In the genomic region with DNA sequence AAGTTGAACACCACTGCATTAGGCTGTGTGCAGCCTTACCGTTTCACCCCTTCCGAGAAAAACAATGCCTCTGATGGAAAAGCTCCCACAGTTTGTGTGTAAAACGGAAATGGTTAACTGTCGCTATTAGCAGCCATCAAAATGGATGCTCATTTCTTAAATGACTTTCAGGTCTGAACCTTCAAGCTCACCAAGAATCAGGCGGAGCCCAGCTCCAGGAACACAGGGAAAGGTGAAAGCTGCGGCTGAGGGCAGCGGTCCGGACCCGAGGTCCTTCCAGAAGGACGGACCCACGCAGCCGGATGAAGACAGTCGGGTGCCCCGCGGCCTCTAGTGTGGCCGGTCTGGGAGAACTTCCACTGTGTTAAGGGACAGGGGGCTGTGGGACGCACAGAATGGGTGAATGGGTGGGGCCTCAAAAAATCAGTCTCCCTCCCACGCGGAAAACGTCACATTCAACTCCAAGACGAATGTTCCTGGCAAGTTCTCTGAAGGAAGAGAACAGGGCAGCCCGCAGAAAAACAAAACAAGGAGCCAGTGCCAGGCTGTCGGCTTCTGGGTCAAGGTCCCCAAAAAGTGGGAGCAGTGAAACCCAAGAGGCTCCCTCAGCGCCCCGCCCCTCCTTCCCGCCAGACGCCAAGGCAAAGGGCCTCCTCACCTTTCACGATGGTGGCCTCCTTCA, we compare ENCODE assay signal across 8 cellular contexts. TPM values are rescaled to one million over a fixed set of nuclear protein-coding genes. Genes with fewer than 3 reads are reported as not detected.
DNase-seq lines count a peak whose midpoint lies in the region; ATAC-seq, FAIRE-seq and TF ChIP-seq lines count a peak whose summit lies in the region.

No MANE protein-coding gene starts in this region.

- TF ChIP-seq CTCF in astrocyte (IDR thresholded peaks at IDR 0.05; ENCODE audit: insufficient read depth, low read depth, low read length) = no peak
- TF ChIP-seq CTCF in GM10248 (IDR thresholded peaks at IDR 0.05; ENCODE audit: control extremely low read depth, extremely low read depth, low read depth, missing control alignments) = no peak

- H3K36me3 Mint-ChIP-seq in astrocyte (ENCODE audit: low read depth, unreplicated experiment) = peaks cover 4% of the 10 kb centered on the region

- no peak for ATAC-seq in HG02678 (IDR thresholded peaks at IDR 0.05; ENCODE audit: unreplicated experiment)
- ATAC-seq in GM21619 (IDR thresholded peaks at IDR 0.05; ENCODE audit: unreplicated experiment) = no peak

- H3K36me3 ChIP-seq in astrocyte (ENCODE audit: insufficient read depth, low read length) = no peaks in the 10 kb centered on the region

- H3K27me3 Mint-ChIP-seq in astrocyte (ENCODE audit: low read depth, unreplicated experiment) = no peaks in the 10 kb centered on the region

- peaks cover 42% of the 10 kb centered on the region for H4K20me1 ChIP-seq in astrocyte (ENCODE audit: insufficient read depth, low read length)

- peak overlapping the region; percentile 76 for H3K9ac ChIP-seq in astrocyte (ENCODE audit: low read length)

- H3K9me3 Mint-ChIP-seq in astrocyte (ENCODE audit: unreplicated experiment) = no peaks in the 10 kb centered on the region

- H3K27me3 ChIP-seq in astrocyte (ENCODE audit: insufficient read depth, low read length) = no peaks in the 10 kb centered on the region

- POLR2A ChIA-PET in GM10248 (lab: Yijun Ruan, JAX) = no interaction called here

- peak overlapping the region; percentile 63 for H3K4me3 ChIP-seq in astrocyte (ENCODE audit: insufficient read depth, low read depth, low read length)

- peak; percentile 54 for FAIRE-seq in astrocyte (lab: Jason Lieb, UNC)

- DNase-seq in DMS79 treated with DMSO at 0.1 percent for 48 hours (lab: John Stamatoyannopoulos, UW) (peak; percentile 62), DMS79 (lab: John Stamatoyannopoulos, UW) (no peak), astrocyte (ENCODE audit: low read depth) (no peak), kidney tubule cell (ENCODE audit: low spot score) (peak; percentile 33), substantia nigra (lab: John Stamatoyannopoulos, UW) (peak in 1 of 49 donors; percentile 34), GM10248 (ENCODE audit: extremely low spot score) (no peak)

- H3K4me3 Mint-ChIP-seq in astrocyte (ENCODE audit: unreplicated experiment) = peak overlapping the region; percentile 79

- peak overlapping the region; percentile 91 for H3K4me2 ChIP-seq in astrocyte (ENCODE audit: low read length)

- CTCF ChIA-PET in GM10248 (lab: Yijun Ruan, JAX) = interaction anchor here (1.2 kb wide), 1 partner anchor 50 kb away, joined by 3 read pairs; no protein-coding TSS in a partner anchor

- H3K27ac ChIP-seq in astrocyte (ENCODE audit: low read depth, low read length) = peak overlapping the region; percentile 40
- peak overlapping the region; percentile 38 for H3K27ac ChIP-seq in substantia nigra (ENCODE audit: low read depth, low read length, poor library complexity, severe bottlenecking)

- H3K79me2 ChIP-seq in astrocyte (ENCODE audit: insufficient read depth, low read length) = peaks cover 83% of the 10 kb centered on the region

- peak overlapping the region; percentile 44 for H2AFZ ChIP-seq in astrocyte (ENCODE audit: low read depth, low read length)

- H3K4me1 ChIP-seq in astrocyte (ENCODE audit: insufficient read depth, low read length) = peaks cover 37% of the 10 kb centered on the region

- no peaks in the 10 kb centered on the region for H3K9me3 ChIP-seq in astrocyte (ENCODE audit: insufficient read depth, low read depth, low read length)

- peaks cover 39% of the 10 kb centered on the region for H3K4me1 Mint-ChIP-seq in astrocyte (ENCODE audit: low read depth, unreplicated experiment)

- no peak overlapping the region for H3K27ac Mint-ChIP-seq in astrocyte (ENCODE audit: unreplicated experiment)

RNA-seq across cellular contexts. Expression of gene IRS2, which starts 4.9 kb away (rescaled TPM):
- 14.4 and 20.1 TPM in 2 replicates for total RNA-seq in astrocyte

Comparison
In these comparisons a context has a peak if more than half of its experiments do, and no peak if none do; other contexts are left out.
1. DNase-seq: peak in DMS79 treated with DMSO at 0.1 percent for 48 hours (single experiment) and kidney tubule cell (single experiment); none in DMS79 (single experiment), astrocyte (single experiment) and GM10248 (single experiment).